ENCODE assay signal across 15 cellular contexts in the genomic region with DNA sequence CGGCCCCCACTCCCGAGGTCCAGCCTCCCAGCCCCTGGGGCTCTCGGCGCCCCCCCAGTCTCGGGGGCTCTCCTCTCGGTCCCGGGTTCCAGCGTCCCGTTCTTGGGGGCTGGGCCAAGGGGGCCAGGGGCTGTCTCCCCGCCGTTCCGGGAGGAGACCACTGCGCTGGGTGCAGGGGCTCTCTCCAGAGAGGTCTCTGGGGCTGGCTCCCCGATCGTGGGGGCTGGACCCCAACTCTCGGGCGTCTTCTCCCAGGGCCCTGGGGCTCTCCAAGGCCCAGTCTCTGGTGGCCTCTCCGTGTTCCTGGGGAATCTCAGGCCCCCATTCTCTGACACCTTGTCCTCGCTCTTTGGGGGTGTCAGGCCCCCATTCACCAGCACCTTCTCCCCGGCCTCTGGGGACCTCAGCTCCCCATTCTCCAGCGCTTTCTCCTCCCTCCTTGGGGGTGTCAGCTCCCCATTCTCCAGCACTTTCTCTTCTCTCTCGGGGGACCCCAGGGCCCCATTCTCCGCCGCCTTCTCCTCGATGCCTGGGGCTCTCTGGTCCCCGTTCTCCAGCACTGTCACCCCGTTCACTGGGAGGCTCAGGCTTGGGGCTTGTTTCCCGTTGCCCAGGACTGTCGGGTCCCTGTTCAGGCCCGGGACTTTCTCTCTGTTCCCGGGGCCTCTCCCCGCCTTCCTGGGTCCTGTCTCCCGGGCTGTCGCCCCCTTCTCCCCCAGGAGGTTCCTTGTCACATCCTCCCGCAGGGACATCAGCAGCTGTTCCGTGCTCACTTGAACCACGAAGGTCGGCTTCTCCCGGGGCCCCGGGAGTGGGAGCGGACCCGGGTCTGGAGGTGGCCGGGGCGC. TPM values are rescaled to one million over a fixed set of nuclear protein-coding genes. Genes with fewer than 3 reads are reported as not detected.
DNase-seq lines count a peak whose midpoint lies in the region; ATAC-seq and TF ChIP-seq lines count a peak whose summit lies in the region.
"Had no signal": no experiment of that assay in that cellular context is flagged by ENCODE, and none has a peak within 500 bp of the region (broad histone marks: within the 10 kb centered on the region; RNA-seq: fewer than 3 reads in every experiment).

No MANE protein-coding gene starts in this region.

- H2AFZ ChIP-seq in hepatocyte: no peak overlapping the region

- no peak overlapping the region for H3K27ac ChIP-seq in A673 (ENCODE audit: low read depth, low read length, poor library complexity, severe bottlenecking)
- H3K27ac ChIP-seq in CD4-positive, alpha-beta T cell (ENCODE audit: low read depth, low read length): no peak overlapping the region
- no peak overlapping the region for H3K27ac ChIP-seq in hepatocyte
- H3K27ac ChIP-seq in CD8-positive, alpha-beta T cell (ENCODE audit: low read depth, low read length): no peak overlapping the region
- H3K27ac ChIP-seq: colonic mucosa had no signal

- H3K4me1 ChIP-seq in A673 (ENCODE audit: insufficient read depth, low read length, poor library complexity, severe bottlenecking) (peaks cover 30% of the 10 kb centered on the region), hepatocyte (ENCODE audit: insufficient read depth) (peaks cover 3% of the 10 kb centered on the region)
- H3K4me1 ChIP-seq in CD8-positive, alpha-beta T cell (ENCODE audit: insufficient read depth, low read length): peaks cover 19% of the 10 kb centered on the region
- H3K4me1 ChIP-seq: colonic mucosa had no signal

- no peaks in the 10 kb centered on the region for H4K20me1 ChIP-seq in hepatocyte (ENCODE audit: insufficient read depth, poor library complexity, severe bottlenecking)

- intact Hi-C loops in A673 (cut with micrococcal nuclease; ENCODE audit: unreplicated experiment): no loop called here
- intact Hi-C loops in CD4-positive, alpha-beta T cell (cut with DNase I, micrococcal nuclease): no loop called here
- intact Hi-C loops in CD8-positive, alpha-beta T cell (cut with DNase I, micrococcal nuclease): loop anchor here in 1 of 2 experiments (10.0 kb wide), 1 partner anchor 103 kb away; a partner anchor contains a TSS
- intact Hi-C loops in activated CD4-positive, alpha-beta T cell treated with anti-CD3 and anti-CD28 coated beads for 36 hours (cut with DNase I, micrococcal nuclease): loop anchor here in 1 of 2 experiments (10.0 kb wide), 2 partner anchors 103 to 467 kb away; a partner anchor contains a TSS

- peaks cover 7% of the 10 kb centered on the region for H3K79me2 ChIP-seq in hepatocyte

- H3K4me3 Mint-ChIP-seq in CD4-positive, alpha-beta T cell: peak overlapping the region; percentile 15
- H3K4me3 Mint-ChIP-seq in CD8-positive, alpha-beta T cell: no peak overlapping the region
- H3K4me3 Mint-ChIP-seq in activated CD4-positive, alpha-beta T cell treated with anti-CD3 and anti-CD28 coated beads for 36 hours: no peak overlapping the region
- H3K4me3 Mint-ChIP-seq: activated naive CD4-positive, alpha-beta T cell treated with anti-CD3 and anti-CD28 coated beads for 36 hours had no signal

- no peaks in the 10 kb centered on the region for H3K9me3 Mint-ChIP-seq in CD4-positive, alpha-beta T cell
- H3K9me3 Mint-ChIP-seq in CD8-positive, alpha-beta T cell: no peaks in the 10 kb centered on the region
- H3K9me3 Mint-ChIP-seq in activated CD4-positive, alpha-beta T cell treated with anti-CD3 and anti-CD28 coated beads for 36 hours (ENCODE audit: low read depth): no peaks in the 10 kb centered on the region
- H3K9me3 Mint-ChIP-seq: activated naive CD4-positive, alpha-beta T cell treated with anti-CD3 and anti-CD28 coated beads for 36 hours had no signal

- no peak overlapping the region for H3K4me2 ChIP-seq in hepatocyte

- no peak for TF ChIP-seq CTCF in A673 (conservative IDR thresholded peaks at IDR 0.05; ENCODE audit: low read depth, low read length)
- TF ChIP-seq CTCF in CD4-positive, alpha-beta T cell (IDR thresholded peaks at IDR 0.05): no peak
- TF ChIP-seq CTCF in hepatocyte (IDR thresholded peaks at IDR 0.05; ENCODE audit: poor library complexity): no peak
- no peak for TF ChIP-seq CTCF in CD8-positive, alpha-beta T cell (IDR thresholded peaks at IDR 0.05)

- H3K36me3 ChIP-seq in A673 (ENCODE audit: insufficient read depth, low read length, poor library complexity, severe bottlenecking) (no peaks in the 10 kb centered on the region), hepatocyte (replicated peaks; ENCODE audit: insufficient read depth, low read depth) (no peaks in the 10 kb centered on the region)
- no peaks in the 10 kb centered on the region for H3K36me3 ChIP-seq in CD8-positive, alpha-beta T cell (ENCODE audit: insufficient read depth, low read length)
- H3K36me3 ChIP-seq: colonic mucosa had no signal

- H3K4me3 ChIP-seq in A673 (ENCODE audit: low read depth, low read length, poor library complexity, severe bottlenecking) (no peak overlapping the region), hepatocyte (no peak overlapping the region)
- no peak overlapping the region for H3K4me3 ChIP-seq in CD8-positive, alpha-beta T cell (ENCODE audit: low read depth, low read length)
- H3K4me3 ChIP-seq: colonic mucosa had no signal

- POLR2A ChIA-PET in A673 (lab: Charles Lee; ENCODE audit: low non-redundant PET): no interaction called here
- POLR2A ChIA-PET in CD4-positive, alpha-beta T cell (lab: Charles Lee): no interaction called here
- POLR2A ChIA-PET in CD8-positive, alpha-beta T cell (lab: Charles Lee): no interaction called here
- POLR2A ChIA-PET in activated CD4-positive, alpha-beta T cell treated with anti-CD3 and anti-CD28 coated beads for 36 hours (lab: Charles Lee): no interaction called here

- H3K4me1 Mint-ChIP-seq in CD4-positive, alpha-beta T cell (ENCODE audit: low read depth): peaks cover 38% of the 10 kb centered on the region
- peaks cover 25% of the 10 kb centered on the region for H3K4me1 Mint-ChIP-seq in CD8-positive, alpha-beta T cell (ENCODE audit: low read depth)
- H3K4me1 Mint-ChIP-seq in activated CD4-positive, alpha-beta T cell treated with anti-CD3 and anti-CD28 coated beads for 36 hours: peaks cover 22% of the 10 kb centered on the region

- H3K27me3 Mint-ChIP-seq in CD4-positive, alpha-beta T cell: peaks cover 35% of the 10 kb centered on the region
- no peaks in the 10 kb centered on the region for H3K27me3 Mint-ChIP-seq in CD8-positive, alpha-beta T cell (ENCODE audit: low read depth)
- H3K27me3 Mint-ChIP-seq in activated CD4-positive, alpha-beta T cell treated with anti-CD3 and anti-CD28 coated beads for 36 hours: peaks cover 30% of the 10 kb centered on the region

- H3K27me3 ChIP-seq in A673 (replicated peaks; ENCODE audit: insufficient read depth, low read depth, low read length, poor library complexity): peaks cover 10% of the 10 kb centered on the region
- no peaks in the 10 kb centered on the region for H3K27me3 ChIP-seq in CD4-positive, alpha-beta T cell (ENCODE audit: control insufficient read depth, insufficient read depth, low read length)
- no peaks in the 10 kb centered on the region for H3K27me3 ChIP-seq in hepatocyte
- H3K27me3 ChIP-seq in CD8-positive, alpha-beta T cell (ENCODE audit: insufficient read depth, low read length): no peaks in the 10 kb centered on the region

- peak; percentile 14 for DNase-seq in A673 (ENCODE audit: low spot score)
- no peak for DNase-seq in CD4-positive, alpha-beta T cell
- DNase-seq in hepatocyte (ENCODE audit: low spot score): peak; percentile 5
- DNase-seq in CD8-positive, alpha-beta T cell: no peak
- no peak for DNase-seq in NCI-H146 (lab: John Stamatoyannopoulos, UW)
- DNase-seq in activated CD4-positive, alpha-beta T cell treated with anti-CD3 and anti-CD28 coated beads for 36 hours: no peak
- DNase-seq: activated CD4-positive, alpha-beta T cell treated with anti-CD3 and anti-CD28 coated beads, Interleukin-2, amount 50 U/mL, for 1 hour; activated naive CD4-positive, alpha-beta T cell treated with anti-CD3 and anti-CD28 coated beads for 36 hours; colonic mucosa; foreskin melanocyte; NCI-H1694 treated with DMSO at 0.1 percent for 48 hours; NCI-H446; posterior cingulate gyrus; RPMI8226; stimulated activated CD4-positive, alpha-beta T cell treated with anti-CD3 and anti-CD28 coated beads, Interleukin-4, amount 100 ng/mL, for 1 hour had no signal

- no TSS peak for BruUV-seq in A673 (replicated peaks; lab: Mats Ljungman, UMichigan)

- CTCF ChIA-PET in A673 (lab: Charles Lee): no interaction called here
- CTCF ChIA-PET in CD4-positive, alpha-beta T cell (lab: Charles Lee): no interaction called here
- CTCF ChIA-PET in CD8-positive, alpha-beta T cell (lab: Charles Lee): interaction anchor here (3.4 kb wide), 1 partner anchor 111 kb away, joined by 10 read pairs; no protein-coding TSS in a partner anchor
- CTCF ChIA-PET in activated CD4-positive, alpha-beta T cell treated with anti-CD3 and anti-CD28 coated beads for 36 hours (lab: Charles Lee): no interaction called here

- 94% methylated on average over 32 of the region's 44 CpGs for WGBS in hepatocyte (ENCODE audit: low lambda C conversion rate, missing lambda C conversion rate)

- ATAC-seq in CD4-positive, alpha-beta T cell (ENCODE audit: poor library complexity): no peak
- ATAC-seq in CD8-positive, alpha-beta T cell: no peak
- no peak for ATAC-seq in activated CD4-positive, alpha-beta T cell treated with anti-CD3 and anti-CD28 coated beads for 36 hours

- no peaks in the 10 kb centered on the region for H3K36me3 Mint-ChIP-seq in CD4-positive, alpha-beta T cell (ENCODE audit: low read depth)
- H3K36me3 Mint-ChIP-seq in CD8-positive, alpha-beta T cell: no peaks in the 10 kb centered on the region
- H3K36me3 Mint-ChIP-seq in activated CD4-positive, alpha-beta T cell treated with anti-CD3 and anti-CD28 coated beads for 36 hours (ENCODE audit: low read depth): peaks cover 3% of the 10 kb centered on the region

- no peak overlapping the region for H3K27ac Mint-ChIP-seq in CD4-positive, alpha-beta T cell
- H3K27ac Mint-ChIP-seq in CD8-positive, alpha-beta T cell: no peak overlapping the region
- H3K27ac Mint-ChIP-seq in activated CD4-positive, alpha-beta T cell treated with anti-CD3 and anti-CD28 coated beads for 36 hours: no peak overlapping the region
- H3K27ac Mint-ChIP-seq: activated naive CD4-positive, alpha-beta T cell treated with anti-CD3 and anti-CD28 coated beads for 36 hours had no signal

- no peaks in the 10 kb centered on the region for H3K9me3 ChIP-seq in A673 (ENCODE audit: low read depth, low read length, poor library complexity, severe bottlenecking)
- H3K9me3 ChIP-seq in CD4-positive, alpha-beta T cell (ENCODE audit: control insufficient read depth, low read length): no peaks in the 10 kb centered on the region
- H3K9me3 ChIP-seq in hepatocyte (ENCODE audit: low read depth): no peaks in the 10 kb centered on the region
- H3K9me3 ChIP-seq in CD8-positive, alpha-beta T cell (ENCODE audit: low read length): no peaks in the 10 kb centered on the region
- H3K9me3 ChIP-seq: colonic mucosa had no signal

- H3K9me2 ChIP-seq in hepatocyte (replicated peaks; ENCODE audit: insufficient read depth): no peaks in the 10 kb centered on the region

RNA-seq across cellular contexts. Expression of a gene that starts 13.7 kb away (rescaled TPM):
- 0.52 and 1.0 TPM in 2 replicates for total RNA-seq in A673 (2021)
- total RNA-seq in CD4-positive, alpha-beta T cell: 10 to 100 TPM; 15.6 to 18.9 TPM
- 2.1 and 3.7 TPM in 2 replicates for total RNA-seq in hepatocyte
- polyA plus RNA-seq in hepatocyte: 1.3 and 2.1 TPM in 2 replicates
- 10 to 100 TPM; 13.7 to 16.9 TPM for total RNA-seq in CD8-positive, alpha-beta T cell
- 1 to 10 TPM; 3.9 to 4.5 TPM for total RNA-seq in activated CD4-positive, alpha-beta T cell treated with anti-CD3 and anti-CD28 coated beads for 36 hours

RNA-seq across cellular contexts. Expression of a gene that starts 28.8 kb away (rescaled TPM):
- 120 and 125 TPM in 2 replicates for total RNA-seq in A673 (2021)
- 10 to 100 TPM; 23.4 to 25.3 TPM for total RNA-seq in CD4-positive, alpha-beta T cell
- 63.1 and 69.6 TPM in 2 replicates for total RNA-seq in hepatocyte
- polyA plus RNA-seq in hepatocyte: 80.1 and 106 TPM in 2 replicates
- total RNA-seq in CD8-positive, alpha-beta T cell: 10 to 100 TPM; 30.9 to 32.3 TPM
- 10 to 100 TPM; 22.5 to 24.2 TPM for total RNA-seq in activated CD4-positive, alpha-beta T cell treated with anti-CD3 and anti-CD28 coated beads for 36 hours

RNA-seq across cellular contexts. Expression of a gene that starts 42.6 kb away (rescaled TPM):
- total RNA-seq in A673 (2021): 6.5 and 7.0 TPM in 2 replicates
- 1 to 10 TPM; 1.7 to 2.0 TPM for total RNA-seq in CD4-positive, alpha-beta T cell
- 0.12 and 0.70 TPM in 2 replicates for total RNA-seq in hepatocyte
- 0.32 and 1.1 TPM in 2 replicates for polyA plus RNA-seq in hepatocyte
- 1 to 10 TPM; 3.7 to 3.9 TPM for total RNA-seq in CD8-positive, alpha-beta T cell
- total RNA-seq in activated CD4-positive, alpha-beta T cell treated with anti-CD3 and anti-CD28 coated beads for 36 hours: 1 to 10 TPM in 1 of 2 experiments, under 1 TPM in 1; 0.86 to 1.1 TPM

RNA-seq across cellular contexts. Expression of a gene that starts 52.2 kb away (rescaled TPM):
- total RNA-seq in A673 (2021) (86.4 and 109 TPM in 2 replicates), hepatocyte (25.2 and 25.9 TPM in 2 replicates)
- total RNA-seq in CD4-positive, alpha-beta T cell: 10 to 100 TPM; 21.4 to 21.7 TPM
- polyA plus RNA-seq in hepatocyte: 33.1 and 36.6 TPM in 2 replicates
- 10 to 100 TPM; 36.1 to 41.7 TPM for total RNA-seq in CD8-positive, alpha-beta T cell
- 10 to 100 TPM; 43.4 to 51.3 TPM for total RNA-seq in activated CD4-positive, alpha-beta T cell treated with anti-CD3 and anti-CD28 coated beads for 36 hours

RNA-seq across cellular contexts. Expression of a gene that starts 54.0 kb away (rescaled TPM):
- total RNA-seq in A673 (2021): 0.24 and 0.60 TPM in 2 replicates
- not detected for total RNA-seq in CD4-positive, alpha-beta T cell
- not detected in 2 replicates for total RNA-seq in hepatocyte
- polyA plus RNA-seq in hepatocyte: 0.43 and 0.79 TPM in 2 replicates
- not detected for total RNA-seq in CD8-positive, alpha-beta T cell
- not detected for total RNA-seq in activated CD4-positive, alpha-beta T cell treated with anti-CD3 and anti-CD28 coated beads for 36 hours
- total RNA-seq: activated naive CD4-positive, alpha-beta T cell treated with anti-CD3 and anti-CD28 coated beads for 36 hours had no signal

Comparison
In these comparisons a context has a peak if more than half of its experiments do, and no peak if none do; other contexts are left out.
1. DNase-seq: peak in A673 (single experiment) and hepatocyte (single experiment); none in CD4-positive, alpha-beta T cell (0 of 10), CD8-positive, alpha-beta T cell (0 of 7), NCI-H146 (single experiment) and activated CD4-positive, alpha-beta T cell treated with anti-CD3 and anti-CD28 coated beads for 36 hours (single experiment).